In the genomic region with DNA sequence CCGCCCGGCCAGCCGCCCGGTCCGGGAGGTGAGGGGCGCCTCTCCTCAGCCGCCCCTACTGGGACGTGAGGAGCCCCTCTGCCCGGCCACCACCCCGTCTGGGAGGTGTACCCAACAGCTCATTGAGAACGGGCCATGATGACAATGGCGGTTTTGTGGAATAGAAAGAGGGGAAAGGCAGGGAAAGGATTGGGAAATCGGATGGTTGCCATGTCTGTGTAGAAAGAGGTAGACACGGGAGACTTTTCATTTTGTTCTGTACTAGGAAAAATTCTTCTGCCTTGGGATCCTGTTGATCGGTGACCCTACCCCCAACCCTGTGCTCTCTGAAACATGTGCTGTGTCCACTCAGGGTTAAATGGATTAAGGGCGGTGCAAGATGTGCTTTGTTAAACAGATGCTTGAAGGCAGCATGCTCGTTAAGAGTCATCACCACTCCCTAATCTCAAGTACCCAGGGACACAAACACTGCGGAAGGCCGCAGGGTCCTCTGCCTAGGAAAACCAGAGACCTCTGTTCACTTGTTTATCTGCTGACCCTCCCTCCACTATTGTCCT, we compare ENCODE assay signal across 6 cellular contexts. TPM values are rescaled to one million over a fixed set of nuclear protein-coding genes. Genes with fewer than 3 reads are reported as not detected.
DNase-seq lines count a peak whose midpoint lies in the region; ATAC-seq, FAIRE-seq and TF ChIP-seq lines count a peak whose summit lies in the region.
"Not testable (repeated sequence)": the region's sequence is repeated elsewhere in the genome, so short reads cannot be mapped to it uniquely, and the experiment has no call there.

No MANE protein-coding gene starts in this region.

- not testable (repeated sequence) for H3K9me3 ChIP-seq in MG63; Panc1 (ENCODE audit: control insufficient read depth, insufficient read depth, low read depth, low read length); GM12878 (replicated peaks; ENCODE audit: control insufficient read depth, insufficient read depth, low read length); upper lobe of left lung

- not testable (repeated sequence) for TF ChIP-seq RAD21 in GM12878 (IDR thresholded peaks at IDR 0.05; ENCODE audit: insufficient read depth, low read depth, low read length)

- not testable (repeated sequence) for H3K27me3 ChIP-seq in MG63; Panc1 (ENCODE audit: control insufficient read depth, insufficient read depth, low read length); GM12878 (replicated peaks in 1 of 2; ENCODE audit: control insufficient read depth in 2 of 2, insufficient read depth in 2 of 2, low read length in 1 of 2); upper lobe of left lung

- SMC1A ChIA-PET in GM12878 (lab: Charles Lee; ENCODE audit: uncharacterized antibody, unreplicated experiment) = not testable (repeated sequence)

- RAD21 ChIA-PET in GM12878 (lab: Charles Lee; ENCODE audit: unreplicated experiment) = not testable (repeated sequence)

- not testable (repeated sequence) for H4K20me1 ChIP-seq in GM12878 (ENCODE audit: control insufficient read depth, insufficient read depth)

- H3K9me3 Mint-ChIP-seq in glutamatergic neuron (ENCODE audit: unreplicated experiment) = peaks cover 25% of the 10 kb centered on the region

- peak overlapping the region; percentile 86; the same call in 1 of the 2 replicates for H3K27ac ChIP-seq in C4-2B
- H3K27ac ChIP-seq in Panc1 (ENCODE audit: low read length) = peak overlapping the region; percentile 36; the same call in 1 of the 2 replicates
- not testable (repeated sequence) for H3K27ac ChIP-seq in GM12878 (ENCODE audit: control insufficient read depth, insufficient read depth)
- peak overlapping the region in 3 of 4 donors; percentile 11 to 65 (median 12) for H3K27ac ChIP-seq in upper lobe of left lung

- WGBS in GM12878 (ENCODE audit: insufficient coverage, insufficient replicate concordance, low lambda C conversion rate, missing lambda C conversion rate) = 95% methylated on average over 12 of the region's 19 CpGs
- 66 to 82% methylated on average over 14 of the region's 19 CpGs for WGBS in upper lobe of left lung, 2 donors

- not testable (repeated sequence) for H2AFZ ChIP-seq in GM12878 (ENCODE audit: control insufficient read depth, low read depth, low read length)

- peaks cover 80% of the 10 kb centered on the region for H3K79me2 ChIP-seq in GM12878 (ENCODE audit: control insufficient read depth, insufficient read depth, low read length)

- FAIRE-seq in GM12878 (lab: Jason Lieb, UNC) = not testable (repeated sequence)

- H3K9ac ChIP-seq in GM12878 (ENCODE audit: control insufficient read depth, insufficient read depth, low read length) = not testable (repeated sequence)

- peaks cover 17% of the 10 kb centered on the region for H3K36me3 ChIP-seq in MG63
- H3K36me3 ChIP-seq in Panc1 (ENCODE audit: control insufficient read depth, insufficient read depth, low read length); GM12878 (ENCODE audit: control insufficient read depth in 2 of 2, insufficient read depth in 2 of 2, low read length in 1 of 2); upper lobe of left lung: not testable (repeated sequence)

- intact Hi-C loops in Panc1 (cut with micrococcal nuclease; ENCODE audit: unreplicated experiment); GM12878 (cut with micrococcal nuclease; ENCODE audit: unreplicated experiment): not testable (repeated sequence)

- not testable (repeated sequence) for TF ChIP-seq EP300 in GM12878 (IDR thresholded peaks at IDR 0.05; ENCODE audit: borderline replicate concordance in 1 of 2, control insufficient read depth in 1 of 2, low read depth in 2 of 2, low read length in 2 of 2); upper lobe of left lung (IDR thresholded peaks at IDR 0.05)

- not testable (repeated sequence) for ATAC-seq in Panc1; GM12878; upper lobe of left lung (ENCODE audit: low FRiP score in 2 of 2)

- TF ChIP-seq CTCF in C4-2B (conservative IDR thresholded peaks at IDR 0.05); Panc1 (IDR thresholded peaks at IDR 0.05); GM12878 (IDR thresholded peaks at IDR 0.05 in 2 of 3, conservative IDR thresholded peaks at IDR 0.05 in 1 of 3; ENCODE audit: control insufficient read depth in 2 of 3, extremely low read depth in 1 of 3, insufficient read depth in 1 of 3, low read depth in 3 of 3, low read length in 3 of 3); glutamatergic neuron (IDR thresholded peaks at IDR 0.05; ENCODE audit: partially characterized antibody, unreplicated experiment); upper lobe of left lung (IDR thresholded peaks at IDR 0.05): not testable (repeated sequence)

- H3K27me3 Mint-ChIP-seq in glutamatergic neuron (ENCODE audit: unreplicated experiment) = peaks cover 16% of the 10 kb centered on the region

- H3K27ac Mint-ChIP-seq in glutamatergic neuron (ENCODE audit: unreplicated experiment) = peak overlapping the region; percentile 89

- H3K4me3 Mint-ChIP-seq in glutamatergic neuron (ENCODE audit: unreplicated experiment) = peak overlapping the region; percentile 99

- POLR2A ChIA-PET in Panc1 (lab: Charles Lee); GM12878 (lab: Charles Lee): not testable (repeated sequence)

- not testable (repeated sequence) for BruUV-seq in Panc1 (replicated peaks; lab: Mats Ljungman, UMichigan)
- BruUV-seq in GM12878 (replicated peaks; lab: Mats Ljungman, UMichigan) = TSS peak; percentile 35

- H3K4me3 ChIP-seq in MG63 (peak overlapping the region; percentile 29), Panc1 (ENCODE audit: low read depth in 2 of 2, low read length in 2 of 2) (peak overlapping the region; percentile 27 to 50)
- not testable (repeated sequence) for H3K4me3 ChIP-seq in GM12878, upper lobe of left lung

- in situ Hi-C loops in Panc1 (cut with HindIII; ENCODE audit: low pct_unique_long_range_greater_than_20kb, low sequenced_read_pairs); GM12878 (cut with MboI): not testable (repeated sequence)

- not testable (repeated sequence) for TF ChIP-seq POLR2A in GM12878 (IDR thresholded peaks at IDR 0.05; ENCODE audit: low read depth, low read length); upper lobe of left lung (IDR thresholded peaks at IDR 0.05)

- H3K4me1 Mint-ChIP-seq in glutamatergic neuron (ENCODE audit: low read depth, unreplicated experiment) = peaks cover 26% of the 10 kb centered on the region

- CTCF ChIA-PET in Panc1 (lab: Charles Lee); GM12878 (lab: Yijun Ruan, JAX): not testable (repeated sequence)

- not testable (repeated sequence) for H3K4me2 ChIP-seq in GM12878 (ENCODE audit: control insufficient read depth, insufficient read depth)

- DNase-seq in MG63; Panc1 (ENCODE audit: low read depth, low spot score); GM12878 (ENCODE audit: low read depth, low spot score); glutamatergic neuron; upper lobe of left lung: not testable (repeated sequence)

- H3K4me1 ChIP-seq in Panc1 (ENCODE audit: control insufficient read depth, insufficient read depth, low read length) (peaks cover 27% of the 10 kb centered on the region), upper lobe of left lung (peaks cover 34 to 63% (median 48%) of the 10 kb centered on the region in 4 donors)
- not testable (repeated sequence) for H3K4me1 ChIP-seq in GM12878 (ENCODE audit: control insufficient read depth, insufficient read depth, low read length)

- not testable (repeated sequence) for H3K36me3 Mint-ChIP-seq in glutamatergic neuron (ENCODE audit: unreplicated experiment)

RNA-seq across cellular contexts. Expression of gene SEC63, which starts 4.1 kb away (rescaled TPM):
- 7.0 and 19.2 TPM in 2 replicates for total RNA-seq in MG63 (2014; rRNA removed; shearing (Covaris generic); ENCODE audit: low replicate concordance)
- total RNA-seq in Panc1 (2021; ENCODE audit: unreplicated experiment) (172 TPM), GM12878 (2014; rRNA removed) (10.1 and 12.9 TPM in 2 replicates), GM12878 (2014; rRNA removed; fragmentation: Illumina TruSeq; extraction: Trizol) (20.5 and 20.7 TPM in 2 replicates), GM12878 (2021) (63.1 and 73.0 TPM in 2 replicates), glutamatergic neuron (ENCODE audit: unreplicated experiment) (311 TPM), upper lobe of left lung (100 to 1,000 TPM in 1 of 6 donors, 10 to 100 TPM in 5; 35.0 to 111 (median 77.9) TPM)
- 93.6 TPM for polyA plus RNA-seq in Panc1 (2012; ENCODE audit: insufficient read length)
- 93.4 and 96.6 TPM in 2 replicates for total RNA-seq in GM12878 (2013; cell fraction: nucleolus; rRNA removed)
- polyA plus RNA-seq in GM12878 (2011; ENCODE audit: low read depth) = 16.3 TPM
- polyA plus RNA-seq in GM12878 (2011; rRNA removed) (44.4 and 78.7 TPM in 2 replicates), GM12878 (2014; fragmentation: Illumina TruSeq; extraction: Trizol) (40.0 and 53.2 TPM in 2 replicates), GM12878 (2014; fragmentation: Nextera tagmentation; extraction: Ambion mirVana) (10 to 100 TPM; 22.9 to 28.5 TPM), GM12878 (2014; rRNA removed) (24.5 and 26.5 TPM in 2 replicates), GM12878 (2016; fragmentation: Nextera tagmentation; extraction: Ambion mirVana) (10 to 100 TPM; 83.2 to 87.0 TPM)
- polyA plus RNA-seq in GM12878 (2011; cell fraction: cytosol; rRNA removed) = 10.1 and 12.8 TPM in 2 replicates
- 21.8 and 34.0 TPM in 2 replicates for polyA plus RNA-seq in GM12878 (2011; cell fraction: nucleus; rRNA removed)
- 40.3 and 69.8 TPM in 2 replicates for polyA plus RNA-seq in GM12878 (2012)
- polyA minus RNA-seq in GM12878 (2011; rRNA and poly(A)+ RNA removed) = 14.5 and 17.0 TPM in 2 replicates
- 6.4 and 7.0 TPM in 2 replicates for polyA minus RNA-seq in GM12878 (2011; cell fraction: cytosol; rRNA and poly(A)+ RNA removed)
- polyA minus RNA-seq in GM12878 (2011; cell fraction: nucleus; rRNA and poly(A)+ RNA removed) = 16.7 and 35.8 TPM in 2 replicates
